Comparison of ENCODE assay signal across 21 cellular contexts in genomic region chr7:101488826-101489572, GRCh38.
DNase-seq lines count a peak whose midpoint lies in the region; ATAC-seq and TF ChIP-seq lines count a peak whose summit lies in the region.
"Had no signal": no experiment of that assay in that cellular context is flagged by ENCODE, and none has a peak within 500 bp of the region (broad histone marks: within the 10 kb centered on the region; RNA-seq: fewer than 3 reads in every experiment).

No MANE protein-coding gene starts in this region.

- H3K27ac Mint-ChIP-seq in activated CD8-positive, alpha-beta memory T cell treated with anti-CD3 and anti-CD28 coated beads, Interleukin-2, amount 10 ng/mL, durations not matched to agents 7 days and 5 days, result no peak overlapping the region
- H3K27ac Mint-ChIP-seq: activated CD4-positive, alpha-beta memory T cell treated with anti-CD3 and anti-CD28 coated beads for 36 hours; activated naive CD8-positive, alpha-beta T cell treated with anti-CD3 and anti-CD28 coated beads for 36 hours; naive thymus-derived CD4-positive, alpha-beta T cell; stimulated activated naive CD8-positive, alpha-beta T cell treated with anti-CD3 and anti-CD28 coated beads, Interleukin-15, Interleukin-2, amounts not matched to agents 100 ng/mL and 50 ng/mL, for 24 hours had no signal

- H3K27me3 ChIP-seq in Panc1 (ENCODE audit: control insufficient read depth, insufficient read depth, low read length), result no peaks in the 10 kb centered on the region
- H3K27me3 ChIP-seq in transverse colon, result peaks cover 17% of the 10 kb centered on the region
- H3K27me3 ChIP-seq: BLaER1 treated with 17β-estradiol and CSF1 and Interleukin-3, amounts not matched to agents 10 nM and 100 nM had no signal

- no peaks in the 10 kb centered on the region for H3K9me3 Mint-ChIP-seq in activated CD8-positive, alpha-beta memory T cell treated with anti-CD3 and anti-CD28 coated beads, Interleukin-2, amount 10 ng/mL, durations not matched to agents 7 days and 5 days (ENCODE audit: low read depth)
- H3K9me3 Mint-ChIP-seq: activated CD4-positive, alpha-beta memory T cell treated with anti-CD3 and anti-CD28 coated beads for 36 hours; activated naive CD8-positive, alpha-beta T cell treated with anti-CD3 and anti-CD28 coated beads for 36 hours; activated T-cell treated with anti-CD3 and anti-CD28 coated beads, Interleukin-2, amount 50 U/mL, for 4 hours; stimulated activated naive CD8-positive, alpha-beta T cell treated with anti-CD3 and anti-CD28 coated beads, Interleukin-15, Interleukin-2, amounts not matched to agents 100 ng/mL and 50 ng/mL, for 24 hours had no signal

- DNase-seq in NCI-H748 (lab: John Stamatoyannopoulos, UW; ENCODE audit: unreplicated experiment) (peak; percentile 7), NCI-H748 treated with DMSO at 0.1 percent for 48 hours (lab: John Stamatoyannopoulos, UW) (no peak), Panc1 (ENCODE audit: low read depth, low spot score) (no peak), epithelial cell of esophagus (ENCODE audit: low read depth) (peak; percentile 10), transverse colon (peak; percentile 14), GM10266 (ENCODE audit: extremely low spot score) (no peak), GM20000 (ENCODE audit: low spot score) (no peak)
- no peak for DNase-seq in activated CD8-positive, alpha-beta memory T cell treated with anti-CD3 and anti-CD28 coated beads, Interleukin-2, amount 10 ng/mL, durations not matched to agents 7 days and 5 days
- DNase-seq: 8988T; activated CD4-positive, alpha-beta memory T cell treated with anti-CD3 and anti-CD28 coated beads for 36 hours; activated naive CD8-positive, alpha-beta T cell treated with anti-CD3 and anti-CD28 coated beads for 36 hours; activated T-cell treated with anti-CD3 and anti-CD28 coated beads, Interleukin-2, amount 50 U/mL, for 4 hours; DMS53; effector memory CD4-positive, alpha-beta T cell; KG1; naive thymus-derived CD4-positive, alpha-beta T cell; NCI-H345; stimulated activated CD4-positive, alpha-beta T cell treated with anti-CD3 and anti-CD28 coated beads, Interleukin-15, amount 100 ng/mL, for 24 hours had no signal

- H3K4me1 Mint-ChIP-seq in activated CD8-positive, alpha-beta memory T cell treated with anti-CD3 and anti-CD28 coated beads, Interleukin-2, amount 10 ng/mL, durations not matched to agents 7 days and 5 days, result no peaks in the 10 kb centered on the region
- H3K4me1 Mint-ChIP-seq: naive thymus-derived CD4-positive, alpha-beta T cell had no signal

- peak; percentile 64 for ATAC-seq in Panc1
- no peak for ATAC-seq in activated CD8-positive, alpha-beta memory T cell treated with anti-CD3 and anti-CD28 coated beads, Interleukin-2, amount 10 ng/mL, durations not matched to agents 7 days and 5 days
- ATAC-seq: activated T-cell treated with anti-CD3 and anti-CD28 coated beads, Interleukin-2, amount 50 U/mL, for 4 hours; naive thymus-derived CD4-positive, alpha-beta T cell; psoas muscle had no signal

- H3K9me3 ChIP-seq in Panc1 (ENCODE audit: control insufficient read depth, insufficient read depth, low read depth, low read length), result no peaks in the 10 kb centered on the region
- no peaks in the 10 kb centered on the region for H3K9me3 ChIP-seq in transverse colon
- H3K9me3 ChIP-seq: BLaER1 treated with 17β-estradiol and CSF1 and Interleukin-3, amounts not matched to agents 10 nM and 100 nM; psoas muscle had no signal

- TF ChIP-seq CTCF in Panc1 (IDR thresholded peaks at IDR 0.05) (no peak), epithelial cell of esophagus (IDR thresholded peaks at IDR 0.05; ENCODE audit: insufficient read depth, low read depth, low read length, missing control alignments) (no peak), transverse colon (IDR thresholded peaks at IDR 0.05) (no peak), GM10266 (IDR thresholded peaks at IDR 0.05; ENCODE audit: control insufficient read depth, insufficient read depth, low read depth, missing control alignments) (no peak), GM20000 (IDR thresholded peaks at IDR 0.05; ENCODE audit: extremely low read depth, missing control alignments) (no peak)

- POLR2A ChIA-PET in Panc1 (lab: Charles Lee), result interaction anchor here (0.5 to 0.7 kb wide), 3 partner anchors 10 to 33 kb away, joined by 3 read pairs; no protein-coding TSS in a partner anchor

- H3K4me1 ChIP-seq in Panc1 (ENCODE audit: control insufficient read depth, insufficient read depth, low read length) (peaks cover 32% of the 10 kb centered on the region), transverse colon (peaks cover 0 to 5% (median 2%) of the 10 kb centered on the region in 4 donors)
- H3K4me1 ChIP-seq: psoas muscle had no signal

- no peak overlapping the region for H3K4me3 Mint-ChIP-seq in activated CD8-positive, alpha-beta memory T cell treated with anti-CD3 and anti-CD28 coated beads, Interleukin-2, amount 10 ng/mL, durations not matched to agents 7 days and 5 days
- H3K4me3 Mint-ChIP-seq: activated CD4-positive, alpha-beta memory T cell treated with anti-CD3 and anti-CD28 coated beads for 36 hours; activated naive CD8-positive, alpha-beta T cell treated with anti-CD3 and anti-CD28 coated beads for 36 hours; activated T-cell treated with anti-CD3 and anti-CD28 coated beads, Interleukin-2, amount 50 U/mL, for 4 hours; naive thymus-derived CD4-positive, alpha-beta T cell; stimulated activated naive CD8-positive, alpha-beta T cell treated with anti-CD3 and anti-CD28 coated beads, Interleukin-15, Interleukin-2, amounts not matched to agents 100 ng/mL and 50 ng/mL, for 24 hours had no signal

- H3K36me3 Mint-ChIP-seq in activated CD8-positive, alpha-beta memory T cell treated with anti-CD3 and anti-CD28 coated beads, Interleukin-2, amount 10 ng/mL, durations not matched to agents 7 days and 5 days, result no peaks in the 10 kb centered on the region
- H3K36me3 Mint-ChIP-seq: activated CD4-positive, alpha-beta memory T cell treated with anti-CD3 and anti-CD28 coated beads for 36 hours; activated naive CD8-positive, alpha-beta T cell treated with anti-CD3 and anti-CD28 coated beads for 36 hours; naive thymus-derived CD4-positive, alpha-beta T cell had no signal

- H3K27ac ChIP-seq in Panc1 (ENCODE audit: low read length) (peak overlapping the region; percentile 90), transverse colon (no peak overlapping the region)
- H3K27ac ChIP-seq: BLaER1 treated with 17β-estradiol and CSF1 and Interleukin-3, amounts not matched to agents 10 nM and 100 nM; psoas muscle had no signal

- 30 to 39% methylated on average over 5 to 10 of the region's 10 CpGs for WGBS in transverse colon (ENCODE audit: low coverage in 1 of 2), 2 donors

- TF ChIP-seq POLR2A in transverse colon (IDR thresholded peaks at IDR 0.05), result no peak

- BruUV-seq in Panc1 (replicated peaks; lab: Mats Ljungman, UMichigan), result TSS peak; percentile 71

- intact Hi-C loops in Panc1 (cut with micrococcal nuclease; ENCODE audit: unreplicated experiment) (no loop called here), transverse colon (cut with DNase I; ENCODE audit: low total_unique reads) (no loop called here)

- H3K36me3 ChIP-seq in Panc1 (ENCODE audit: control insufficient read depth, insufficient read depth, low read length) (no peaks in the 10 kb centered on the region), transverse colon (no peaks in the 10 kb centered on the region)
- H3K36me3 ChIP-seq: BLaER1 treated with 17β-estradiol and CSF1 and Interleukin-3, amounts not matched to agents 10 nM and 100 nM had no signal

- no peak for TF ChIP-seq EP300 in transverse colon (IDR thresholded peaks at IDR 0.05; ENCODE audit: low read depth)

- H3K4me3 ChIP-seq in Panc1 (ENCODE audit: low read depth in 2 of 2, low read length in 2 of 2) (peak overlapping the region in 1 of 2 experiments; percentile 31; a peak in 2 of 4 replicates), epithelial cell of esophagus (ENCODE audit: low read length) (no peak overlapping the region), transverse colon (no peak overlapping the region)
- H3K4me3 ChIP-seq: BLaER1 treated with 17β-estradiol and CSF1 and Interleukin-3, amounts not matched to agents 10 nM and 100 nM; psoas muscle had no signal

- in situ Hi-C loops in Panc1 (cut with HindIII; ENCODE audit: low pct_unique_long_range_greater_than_20kb, low sequenced_read_pairs) (no loop called here), transverse colon (cut with MboI; ENCODE audit: low pct_ligation_motif_present in 1 of 4, low pct_unique_long_range_greater_than_20kb in 1 of 4, low sequenced_read_pairs in 3 of 4) (no loop called here)

- H3K27me3 Mint-ChIP-seq in activated CD8-positive, alpha-beta memory T cell treated with anti-CD3 and anti-CD28 coated beads, Interleukin-2, amount 10 ng/mL, durations not matched to agents 7 days and 5 days, result no peaks in the 10 kb centered on the region

- CTCF ChIA-PET in Panc1 (lab: Charles Lee), result interaction anchor here (0.7 kb wide), 1 partner anchor 116 kb away, joined by 4 read pairs; no protein-coding TSS in a partner anchor
- CTCF ChIA-PET in activated CD8-positive, alpha-beta memory T cell treated with anti-CD3 and anti-CD28 coated beads, Interleukin-2, amount 10 ng/mL, durations not matched to agents 7 days and 5 days (lab: Charles Lee), result no interaction called here

Comparison
In these comparisons a context has a peak if more than half of its experiments do, and no peak if none do; other contexts are left out.
1. DNase-seq: peak in NCI-H748 (single experiment), epithelial cell of esophagus (single experiment) and transverse colon (single experiment); none in NCI-H748 treated with DMSO at 0.1 percent for 48 hours (single experiment), Panc1 (single experiment), GM10266 (single experiment), activated CD8-positive, alpha-beta memory T cell treated with anti-CD3 and anti-CD28 coated beads, Interleukin-2, amount 10 ng/mL, durations not matched to agents 7 days and 5 days (single experiment) and GM20000 (single experiment).